ENCODE assay signal across 8 cellular contexts in the genomic region with DNA sequence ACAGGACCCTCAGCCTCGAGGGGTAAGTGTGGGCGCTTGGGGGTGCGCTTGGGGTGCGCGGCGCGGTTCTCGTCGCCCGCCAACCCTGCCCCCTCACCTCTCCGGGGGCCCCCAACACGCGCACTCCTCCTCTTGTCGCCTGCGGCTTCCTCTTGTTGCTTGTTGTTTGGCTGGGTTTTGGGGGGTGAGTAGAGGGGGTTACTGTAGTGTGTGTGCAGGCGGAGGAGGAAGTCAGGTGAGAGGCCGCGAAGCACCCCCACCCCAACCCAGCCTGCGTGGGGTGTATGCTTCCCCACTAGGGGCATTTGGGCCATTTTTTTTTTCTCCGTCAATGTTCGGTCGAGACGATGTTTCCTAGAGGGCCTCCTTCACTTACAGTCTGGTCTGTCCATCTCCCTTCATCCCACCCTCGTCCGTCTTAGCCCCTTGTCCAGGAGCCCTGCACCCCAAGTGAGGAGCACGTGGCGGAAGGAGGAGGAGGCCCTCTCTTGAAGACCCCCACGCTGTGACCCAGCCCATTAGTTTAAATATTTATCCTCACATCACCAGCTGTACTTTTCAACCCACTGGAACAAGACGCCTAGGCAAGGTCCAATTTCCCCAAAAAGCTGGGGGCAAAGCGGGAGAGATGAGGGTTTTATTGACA. TPM values are rescaled to one million over a fixed set of nuclear protein-coding genes. Genes with fewer than 3 reads are reported as not detected.
DNase-seq lines count a peak whose midpoint lies in the region; ATAC-seq and TF ChIP-seq lines count a peak whose summit lies in the region.

No MANE protein-coding gene starts in this region.

- peak overlapping the region; percentile 96 for H3K4me3 Mint-ChIP-seq in activated CD4-positive, alpha-beta T cell treated with anti-CD3 and anti-CD28 coated beads, Interleukin-2, amount 10 ng/mL, durations not matched to agents 24 days and 14 days
- H3K4me3 Mint-ChIP-seq in nephron, result peak overlapping the region; percentile 83 to 90 (median 86)

- no peak for TF ChIP-seq CTCF in nephron (IDR thresholded peaks at IDR 0.05; ENCODE audit: unreplicated experiment in 3 of 3)

- peaks cover 5% of the 10 kb centered on the region for H3K36me3 ChIP-seq in effector memory CD4-positive, alpha-beta T cell (ENCODE audit: control insufficient read depth, insufficient read depth, low read length)
- no peaks in the 10 kb centered on the region for H3K36me3 ChIP-seq in stomach smooth muscle (ENCODE audit: control insufficient read depth in 2 of 2, insufficient read depth in 2 of 2, low read length in 2 of 2)

- H3K4me1 ChIP-seq in effector memory CD4-positive, alpha-beta T cell (ENCODE audit: control insufficient read depth, insufficient read depth, low read length, poor library complexity, severe bottlenecking), result peaks cover 5% of the 10 kb centered on the region
- H3K4me1 ChIP-seq in stomach smooth muscle (ENCODE audit: control insufficient read depth, insufficient read depth, low read length), result peaks cover 22% of the 10 kb centered on the region

- H3K4me3 ChIP-seq in effector memory CD4-positive, alpha-beta T cell (ENCODE audit: insufficient read depth, low read depth, low read length, poor library complexity, severe bottlenecking), result peak overlapping the region; percentile 50
- peak overlapping the region; percentile 71 to 79 for H3K4me3 ChIP-seq in stomach smooth muscle (ENCODE audit: low read length in 2 of 2)

- H3K36me3 Mint-ChIP-seq in activated CD4-positive, alpha-beta T cell treated with anti-CD3 and anti-CD28 coated beads, Interleukin-2, amount 10 ng/mL, durations not matched to agents 24 days and 14 days (ENCODE audit: low read depth), result peaks cover 81% of the 10 kb centered on the region
- H3K36me3 Mint-ChIP-seq in nephron (ENCODE audit: low read depth), result no peaks in the 10 kb centered on the region

- H3K4me1 Mint-ChIP-seq in activated CD4-positive, alpha-beta T cell treated with anti-CD3 and anti-CD28 coated beads, Interleukin-2, amount 10 ng/mL, durations not matched to agents 24 days and 14 days, result peaks cover 28% of the 10 kb centered on the region
- peaks cover 12% of the 10 kb centered on the region for H3K4me1 Mint-ChIP-seq in nephron

- H3K27me3 Mint-ChIP-seq in activated CD4-positive, alpha-beta T cell treated with anti-CD3 and anti-CD28 coated beads, Interleukin-2, amount 10 ng/mL, durations not matched to agents 24 days and 14 days, result no peaks in the 10 kb centered on the region
- H3K27me3 Mint-ChIP-seq in nephron (ENCODE audit: low read depth), result peaks cover 69% of the 10 kb centered on the region

- peak overlapping the region; percentile 30 to 58 for H3K9ac ChIP-seq in stomach smooth muscle (ENCODE audit: low read length in 2 of 2)

- H3K27me3 ChIP-seq in effector memory CD4-positive, alpha-beta T cell (replicated peaks; ENCODE audit: control insufficient read depth, insufficient read depth, low read length, poor library complexity, severe bottlenecking), result no peaks in the 10 kb centered on the region
- no peaks in the 10 kb centered on the region for H3K27me3 ChIP-seq in stomach smooth muscle (ENCODE audit: control insufficient read depth in 1 of 2, insufficient read depth in 2 of 2, low read length in 2 of 2)

- peak overlapping the region; percentile 98 for H3K27ac Mint-ChIP-seq in activated CD4-positive, alpha-beta T cell treated with anti-CD3 and anti-CD28 coated beads, Interleukin-2, amount 10 ng/mL, durations not matched to agents 24 days and 14 days
- H3K27ac Mint-ChIP-seq in nephron, result no peak overlapping the region

- peak; percentile 14 for DNase-seq in DMS53 (lab: John Stamatoyannopoulos, UW)
- DNase-seq in DMS53 treated with DMSO at 0.1 percent for 48 hours (lab: John Stamatoyannopoulos, UW; ENCODE audit: unreplicated experiment), result no peak
- peak; percentile 93 for DNase-seq in activated CD4-positive, alpha-beta T cell treated with anti-CD3 and anti-CD28 coated beads, Interleukin-2, amount 10 ng/mL, durations not matched to agents 24 days and 14 days
- DNase-seq in effector memory CD4-positive, alpha-beta T cell, result peak; percentile 58 to 69 (median 62)
- no peak for DNase-seq in SIG-M5 (lab: John Stamatoyannopoulos, UW)

- peak overlapping the region; percentile 72 for H3K27ac ChIP-seq in effector memory CD4-positive, alpha-beta T cell (ENCODE audit: insufficient read depth, low read length, poor library complexity, severe bottlenecking)
- H3K27ac ChIP-seq in stomach smooth muscle (ENCODE audit: low read length), result peak overlapping the region; percentile 18

- peak; percentile 19 for ATAC-seq in HG03521 (IDR thresholded peaks at IDR 0.05; ENCODE audit: unreplicated experiment)

- intact Hi-C loops in activated CD4-positive, alpha-beta T cell treated with anti-CD3 and anti-CD28 coated beads, Interleukin-2, amount 10 ng/mL, durations not matched to agents 24 days and 14 days (cut with micrococcal nuclease), result loop anchor here (1.0 to 5.0 kb wide), 7 partner anchors 57 to 313 kb away; no protein-coding TSS in a partner anchor

- H3K9me3 Mint-ChIP-seq in activated CD4-positive, alpha-beta T cell treated with anti-CD3 and anti-CD28 coated beads, Interleukin-2, amount 10 ng/mL, durations not matched to agents 24 days and 14 days, result peaks cover 5% of the 10 kb centered on the region
- H3K9me3 Mint-ChIP-seq in nephron, result peaks cover 13% of the 10 kb centered on the region

- peaks cover 6% of the 10 kb centered on the region for H3K9me3 ChIP-seq in effector memory CD4-positive, alpha-beta T cell (ENCODE audit: control insufficient read depth, low read length)
- no peaks in the 10 kb centered on the region for H3K9me3 ChIP-seq in stomach smooth muscle (ENCODE audit: control insufficient read depth in 2 of 2, low read length in 2 of 2)

RNA-seq across cellular contexts. Expression of a gene that starts 20.4 kb away (rescaled TPM):
- total RNA-seq in activated CD4-positive, alpha-beta T cell treated with anti-CD3 and anti-CD28 coated beads, Interleukin-2, amount 10 ng/mL, durations not matched to agents 24 days and 14 days, result 561 and 571 TPM in 2 replicates

Comparison
In these comparisons a context has a peak if more than half of its experiments do, and no peak if none do; other contexts are left out.
1. DNase-seq: peak in DMS53 (single experiment), activated CD4-positive, alpha-beta T cell treated with anti-CD3 and anti-CD28 coated beads, Interleukin-2, amount 10 ng/mL, durations not matched to agents 24 days and 14 days (single experiment) and effector memory CD4-positive, alpha-beta T cell (3 of 3); none in DMS53 treated with DMSO at 0.1 percent for 48 hours (single experiment) and SIG-M5 (single experiment).